Comparison of ENCODE assay signal across 9 cellular contexts in the genomic region with DNA sequence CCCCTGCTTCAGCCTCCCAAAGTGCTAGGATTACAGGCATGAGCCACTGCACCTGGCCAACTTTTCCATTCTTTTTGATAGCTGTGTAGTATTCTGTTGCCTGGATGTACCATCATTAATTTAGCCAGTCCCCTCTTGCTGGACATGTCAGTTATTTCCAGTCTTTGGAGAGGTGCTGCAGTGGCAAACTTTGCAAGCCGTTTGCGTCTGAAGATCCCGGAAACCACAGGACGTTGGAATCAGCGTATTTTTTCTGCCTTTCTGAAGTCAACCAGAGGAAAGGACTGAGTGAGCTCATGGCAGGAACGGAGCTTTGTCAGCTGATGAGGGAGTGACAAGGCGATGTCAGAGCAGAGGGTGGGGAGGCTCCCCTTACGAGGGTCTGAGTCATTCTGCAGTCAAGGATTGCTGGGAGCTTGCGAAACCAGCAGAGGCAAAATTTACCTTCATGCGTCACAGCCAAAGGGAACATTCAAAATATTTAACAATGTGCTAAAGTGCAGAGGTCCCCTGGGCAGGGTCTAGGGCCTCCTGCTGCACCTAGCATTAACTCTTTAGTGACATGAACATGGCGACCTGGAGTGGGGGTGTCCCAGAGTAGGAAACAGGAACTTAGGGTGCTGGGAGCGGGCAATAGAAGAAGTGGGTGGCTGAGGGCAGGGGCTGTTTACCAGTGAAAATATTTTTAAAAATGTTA. TPM values are rescaled to one million over a fixed set of nuclear protein-coding genes. Genes with fewer than 3 reads are reported as not detected.
A peak's percentile ranks its signal among the peaks of the same experiment; 100 is the strongest.
DNase-seq lines count a peak whose midpoint lies in the region; ATAC-seq and TF ChIP-seq lines count a peak whose summit lies in the region.
"Had no signal": no experiment of that assay in that cellular context is flagged by ENCODE, and none has a peak within 500 bp of the region (broad histone marks: within the 10 kb centered on the region; RNA-seq: fewer than 3 reads in every experiment).

No MANE protein-coding gene starts in this region.

- CTCF ChIA-PET in AG04450 (lab: Charles Lee) (interaction anchor here (1.1 to 3.3 kb wide), 4 partner anchors 10 to 113 kb away, joined by 3 to 19 read pairs (median 4); a partner anchor contains a TSS), WTC11 (lab: Charles Lee) (interaction anchor here (2.8 to 3.1 kb wide), 2 partner anchors 33 to 76 kb away, joined by 9 to 22 read pairs; a partner anchor contains a TSS), OCI-LY7 (lab: Charles Lee; ENCODE audit: unreplicated experiment) (no interaction called here)

- H3K27ac ChIP-seq in AG04450 (ENCODE audit: low read depth, low read length): peak overlapping the region; percentile 65
- H3K27ac ChIP-seq in OCI-LY7 (ENCODE audit: low read depth, low read length, poor library complexity, severe bottlenecking): no peak overlapping the region

- peak overlapping the region; percentile 15 for H3K27ac Mint-ChIP-seq in WTC11
- H3K27ac Mint-ChIP-seq: activated naive CD8-positive, alpha-beta T cell had no signal

- no peaks in the 10 kb centered on the region for H4K20me1 ChIP-seq in OCI-LY7 (ENCODE audit: insufficient read depth, low read length)

- H3K4me3 Mint-ChIP-seq in WTC11: no peak overlapping the region
- H3K4me3 Mint-ChIP-seq: activated naive CD8-positive, alpha-beta T cell had no signal

- H3K9me3 ChIP-seq in AG04450 (ENCODE audit: control insufficient read depth, insufficient read depth, low read length): peaks cover 5% of the 10 kb centered on the region; the same call in 1 of the 2 replicates
- H3K9me3 ChIP-seq in skeletal muscle satellite cell (replicated peaks; ENCODE audit: low read length): no peaks in the 10 kb centered on the region
- no peaks in the 10 kb centered on the region for H3K9me3 ChIP-seq in OCI-LY7 (ENCODE audit: low read length)

- H3K9me2 ChIP-seq in OCI-LY7 (ENCODE audit: insufficient read depth, low read length): no peaks in the 10 kb centered on the region

- TF ChIP-seq CTCF in AG04450 (IDR thresholded peaks at IDR 0.05; ENCODE audit: low read depth, low read length): no peak
- TF ChIP-seq CTCF in WTC11 (IDR thresholded peaks at IDR 0.05): no peak
- TF ChIP-seq CTCF in OCI-LY7 (conservative IDR thresholded peaks at IDR 0.05; ENCODE audit: low read length): no peak

- POLR2A ChIA-PET in AG04450 (lab: Yijun Ruan, JAX) (interaction anchor here (0.5 kb wide), 1 partner anchor 34 kb away, joined by 5 read pairs; a partner anchor contains a TSS), WTC11 (lab: Charles Lee) (no interaction called here), OCI-LY7 (lab: Charles Lee) (interaction anchor here (0.6 kb wide), 1 partner anchor 114 kb away, joined by 4 read pairs; no protein-coding TSS in a partner anchor)

- no peaks in the 10 kb centered on the region for H3K79me2 ChIP-seq in OCI-LY7 (ENCODE audit: insufficient read depth, low read depth, low read length)

- no TSS peak for BruUV-seq in OCI-LY7 (replicated peaks; lab: Mats Ljungman, UMichigan)

- no peaks in the 10 kb centered on the region for H3K27me3 ChIP-seq in AG04450 (ENCODE audit: control insufficient read depth, insufficient read depth, low read length)
- H3K27me3 ChIP-seq in skeletal muscle satellite cell (ENCODE audit: control insufficient read depth, insufficient read depth, low read length): no peaks in the 10 kb centered on the region

- H2AFZ ChIP-seq in OCI-LY7 (ENCODE audit: low read length): no peak overlapping the region

- H3K9ac ChIP-seq in skeletal muscle satellite cell (ENCODE audit: low read depth, low read length): no peak overlapping the region

- peaks cover 8% of the 10 kb centered on the region; the same call in 1 of the 2 replicates for H3K9me3 Mint-ChIP-seq in WTC11

- peak overlapping the region; percentile 29 for H3K4me2 ChIP-seq in skeletal muscle satellite cell (ENCODE audit: low read length)
- no peak overlapping the region for H3K4me2 ChIP-seq in OCI-LY7 (ENCODE audit: low read length)

- H3K36me3 Mint-ChIP-seq in WTC11: no peaks in the 10 kb centered on the region
- H3K36me3 Mint-ChIP-seq: activated naive CD8-positive, alpha-beta T cell had no signal

- H3K36me3 ChIP-seq in skeletal muscle satellite cell (ENCODE audit: insufficient read depth, low read length) (no peaks in the 10 kb centered on the region), OCI-LY7 (ENCODE audit: insufficient read depth, low read length) (no peaks in the 10 kb centered on the region)

- H3K27me3 Mint-ChIP-seq in WTC11 (ENCODE audit: low read depth): peaks cover 11% of the 10 kb centered on the region; the same call in 1 of the 2 replicates

- H3K4me1 ChIP-seq in skeletal muscle satellite cell (ENCODE audit: control insufficient read depth, insufficient read depth, low read length) (peaks cover 7% of the 10 kb centered on the region), OCI-LY7 (ENCODE audit: insufficient read depth, low read length, poor library complexity, severe bottlenecking) (no peaks in the 10 kb centered on the region)

- intact Hi-C loops in Right ventricle myocardium superior (cut with DNase I) (no loop called here), OCI-LY7 (cut with micrococcal nuclease; ENCODE audit: unreplicated experiment) (no loop called here)

- H3K4me3 ChIP-seq in AG04450 (ENCODE audit: low read depth, low read length) (no peak overlapping the region), skeletal muscle satellite cell (ENCODE audit: low read length) (no peak overlapping the region), OCI-LY7 (ENCODE audit: low read depth, low read length, poor library complexity, severe bottlenecking) (no peak overlapping the region)

- peaks cover 5% of the 10 kb centered on the region; the same call in 1 of the 2 replicates for H3K4me1 Mint-ChIP-seq in WTC11

- ATAC-seq in WTC11: no peak
- ATAC-seq in Right ventricle myocardium superior (ENCODE audit: poor library complexity): peak; percentile 88
- ATAC-seq in HG03342 (IDR thresholded peaks at IDR 0.05; ENCODE audit: unreplicated experiment): no peak

- peak; percentile 77 for DNase-seq in AG04450 (ENCODE audit: low read depth, low spot score)
- peak; percentile 75 for DNase-seq in HS-27A (ENCODE audit: low read depth)
- no peak for DNase-seq in WTC11 (ENCODE audit: low spot score)
- peak; percentile 62 for DNase-seq in Right ventricle myocardium superior
- DNase-seq in OCI-M2 (lab: John Stamatoyannopoulos, UW; ENCODE audit: unreplicated experiment): no peak
- DNase-seq in OCI-LY7 (ENCODE audit: low spot score): no peak

TF ChIP-seq in WTC11, 78 proteins besides CTCF, POLR2A, EP300 and RAD21:
- TF ChIP-seq TEAD1 (CRISPR knock-in tag; IDR thresholded peaks at IDR 0.05) (no peak), GABPB1 (CRISPR knock-in tag; IDR thresholded peaks at IDR 0.05) (peak; percentile 90)
- TF ChIP-seq, protein P1, sequence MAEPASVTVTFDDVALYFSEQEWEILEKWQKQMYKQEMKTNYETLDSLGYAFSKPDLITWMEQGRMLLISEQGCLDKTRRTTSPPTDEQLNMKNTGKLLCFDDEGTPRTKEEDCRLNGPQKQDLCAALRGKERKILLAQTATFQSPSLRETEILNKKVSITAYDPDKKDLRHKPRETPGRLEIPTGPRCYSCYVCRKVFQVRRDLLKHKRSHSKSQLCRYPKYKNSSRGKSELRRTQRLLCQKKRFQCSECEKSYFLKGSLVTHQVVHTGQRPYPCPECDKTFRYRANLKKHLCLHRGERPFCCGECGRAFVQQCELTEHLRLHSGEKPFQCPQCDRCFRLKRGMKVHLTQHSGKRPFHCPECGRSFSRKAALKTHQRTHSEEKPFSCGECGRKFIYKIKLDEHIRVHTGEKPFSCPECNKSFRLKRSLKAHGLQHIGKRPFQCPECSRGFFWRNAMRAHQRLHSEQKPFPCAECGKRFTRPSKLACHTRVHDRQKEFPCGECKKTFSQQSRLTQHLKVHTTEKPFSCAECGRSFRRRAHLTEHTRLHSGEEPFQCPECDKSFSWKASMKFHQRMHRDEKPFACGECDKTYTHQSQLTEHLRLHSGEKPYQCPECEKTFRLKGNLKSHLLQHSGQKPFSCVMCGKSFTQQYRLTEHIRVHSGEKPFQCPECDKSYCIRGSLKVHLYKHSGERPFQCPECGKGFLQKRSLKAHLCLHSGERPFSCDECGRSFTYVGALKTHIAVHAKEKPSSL (CRISPR knock-in tag; conservative IDR thresholded peaks at IDR 0.05): no peak

RNA-seq across cellular contexts. Expression of a gene that starts 5.6 kb away (rescaled TPM):
- 0.50 and 0.53 TPM in 2 replicates for polyA plus RNA-seq in AG04450 (2011; rRNA removed)
- polyA minus RNA-seq in AG04450 (2011; rRNA and poly(A)+ RNA removed): 0.41 and 0.70 TPM in 2 replicates
- 0.18 to 0.32 TPM (median 0.28 TPM) in 3 replicates for total RNA-seq in WTC11 (2021)
- total RNA-seq in Right ventricle myocardium superior: 3.4 TPM
- total RNA-seq in skeletal muscle satellite cell (2012; rRNA removed): under 0.01 TPM in 1 of 2 replicates, not detected in the other
- not detected in 2 replicates for total RNA-seq in OCI-LY7 (2014; rRNA removed; shearing (Covaris generic))
- 1.1 TPM in 1 of 2 replicates, not detected in the other for total RNA-seq in OCI-LY7 (2022)

RNA-seq across cellular contexts. Expression of a gene that starts 16.7 kb away (rescaled TPM):
- polyA plus RNA-seq in AG04450 (2011; rRNA removed): not detected in 2 replicates
- not detected in 2 replicates for polyA minus RNA-seq in AG04450 (2011; rRNA and poly(A)+ RNA removed)
- total RNA-seq in WTC11 (2021): 0.09 to 0.22 TPM (median 0.14 TPM) in 3 replicates
- total RNA-seq in Right ventricle myocardium superior: 0.78 TPM
- 0.44 and 0.76 TPM in 2 replicates for total RNA-seq in skeletal muscle satellite cell (2012; rRNA removed)
- total RNA-seq in OCI-LY7 (2014; rRNA removed; shearing (Covaris generic)): 0.70 and 2.9 TPM in 2 replicates
- 2.6 and 3.5 TPM in 2 replicates for total RNA-seq in OCI-LY7 (2022)

RNA-seq across cellular contexts. Expression of a gene that starts 33.8 kb away (rescaled TPM):
- 4.2 and 6.0 TPM in 2 replicates for polyA plus RNA-seq in AG04450 (2011; rRNA removed)
- polyA minus RNA-seq in AG04450 (2011; rRNA and poly(A)+ RNA removed): 7.7 and 8.8 TPM in 2 replicates
- total RNA-seq in WTC11 (2021) (35.6 to 36.5 TPM (median 35.6 TPM) in 3 replicates), Right ventricle myocardium superior (6.4 TPM), OCI-LY7 (2022) (18.9 and 19.7 TPM in 2 replicates)
- 18.8 and 21.3 TPM in 2 replicates for total RNA-seq in skeletal muscle satellite cell (2012; rRNA removed)
- total RNA-seq in OCI-LY7 (2014; rRNA removed; shearing (Covaris generic)): 23.0 and 32.2 TPM in 2 replicates

RNA-seq across cellular contexts. Expression of a gene that starts 40.6 kb away (rescaled TPM):
- polyA plus RNA-seq in AG04450 (2011; rRNA removed): 2.4 and 5.0 TPM in 2 replicates
- polyA minus RNA-seq in AG04450 (2011; rRNA and poly(A)+ RNA removed): 1.0 and 1.3 TPM in 2 replicates
- total RNA-seq in WTC11 (2021): 7.0 to 8.1 TPM (median 7.3 TPM) in 3 replicates
- total RNA-seq in Right ventricle myocardium superior: 10.4 TPM
- total RNA-seq in skeletal muscle satellite cell (2012; rRNA removed): 0.51 and 3.1 TPM in 2 replicates
- 4.6 and 5.0 TPM in 2 replicates for total RNA-seq in OCI-LY7 (2014; rRNA removed; shearing (Covaris generic))
- total RNA-seq in OCI-LY7 (2022): 7.6 and 10.3 TPM in 2 replicates

RNA-seq across cellular contexts. Expression of a gene that starts 58.9 kb away (rescaled TPM):
- 5.0 and 6.6 TPM in 2 replicates for polyA plus RNA-seq in AG04450 (2011; rRNA removed)
- polyA minus RNA-seq in AG04450 (2011; rRNA and poly(A)+ RNA removed): 4.7 and 9.3 TPM in 2 replicates
- total RNA-seq in WTC11 (2021) (30.4 to 37.7 TPM (median 33.0 TPM) in 3 replicates), Right ventricle myocardium superior (16.3 TPM), OCI-LY7 (2022) (19.3 and 19.7 TPM in 2 replicates)
- total RNA-seq in skeletal muscle satellite cell (2012; rRNA removed): 6.1 and 7.6 TPM in 2 replicates
- total RNA-seq in OCI-LY7 (2014; rRNA removed; shearing (Covaris generic)): 6.5 and 7.9 TPM in 2 replicates

Comparison
In these comparisons a context has a peak if more than half of its experiments do, and no peak if none do; other contexts are left out.
1. DNase-seq: peak in AG04450 (single experiment), HS-27A (single experiment) and Right ventricle myocardium superior (single experiment); none in WTC11 (single experiment), OCI-M2 (single experiment) and OCI-LY7 (single experiment).